7 cellular contexts compared by ENCODE assay signal in the genomic region with DNA sequence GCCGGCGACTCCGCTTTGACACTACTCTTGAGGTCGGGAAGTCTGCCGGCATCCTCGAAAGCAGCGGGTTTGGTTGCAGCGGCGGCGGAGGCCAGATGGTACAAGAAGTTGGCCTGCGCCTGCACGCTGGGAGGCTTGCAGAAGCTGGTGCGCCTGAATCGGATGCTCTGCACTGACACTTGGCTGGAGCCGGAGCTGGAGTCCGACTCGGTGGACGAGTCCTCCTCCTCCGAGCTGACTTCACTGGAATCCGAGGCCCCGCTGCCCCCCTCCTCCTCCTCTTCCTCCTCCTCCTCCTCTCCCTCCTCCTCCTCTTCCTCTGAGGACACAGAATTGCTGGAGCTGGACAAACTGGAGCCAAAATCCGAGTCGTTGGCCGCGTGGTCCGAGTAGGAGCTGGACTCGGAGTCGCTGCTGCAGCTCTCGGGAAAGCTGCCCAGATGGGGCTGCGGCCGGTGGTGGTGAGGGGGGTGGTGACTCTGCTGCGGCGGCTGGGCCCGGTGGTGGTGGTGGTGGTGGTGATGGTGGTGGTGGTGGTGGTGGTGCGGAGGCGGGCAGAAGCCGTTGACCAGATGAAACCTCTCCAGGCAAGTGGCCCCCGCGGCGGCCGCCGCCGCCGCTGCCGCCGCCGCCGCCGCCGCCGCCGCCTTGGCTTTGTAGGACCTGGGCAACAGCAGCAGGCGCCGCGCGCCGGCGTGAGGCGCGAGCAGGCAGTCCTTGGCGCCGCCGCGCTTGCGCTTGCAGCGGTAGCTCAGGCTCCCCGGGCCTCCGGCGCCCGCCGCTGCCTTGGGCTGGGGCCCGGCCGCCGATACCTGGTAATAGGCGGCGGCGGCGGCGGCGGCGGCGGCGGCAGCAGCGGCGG. TPM values are rescaled to one million over a fixed set of nuclear protein-coding genes. Genes with fewer than 3 reads are reported as not detected.
DNase-seq lines count a peak whose midpoint lies in the region; TF ChIP-seq lines count a peak whose summit lies in the region.

No MANE protein-coding gene starts in this region.

- no peaks in the 10 kb centered on the region for H3K36me3 ChIP-seq in H7 (replicated peaks; ENCODE audit: control insufficient read depth, insufficient read depth, low read length)
- H3K36me3 ChIP-seq in mucosa of rectum (ENCODE audit: control insufficient read depth in 2 of 2, insufficient read depth in 2 of 2, low read length in 2 of 2), result no peaks in the 10 kb centered on the region
- no peaks in the 10 kb centered on the region for H3K36me3 ChIP-seq in transverse colon

- TF ChIP-seq POLR2A in erythroblast (IDR thresholded peaks at IDR 0.05; ENCODE audit: low read length) (no peak), transverse colon (IDR thresholded peaks at IDR 0.05) (no peak)

- WGBS in transverse colon (ENCODE audit: low coverage in 1 of 2), 2 donors, result 1% methylated on average over 38 of the region's 85 CpGs; no CpG with 5 or more reads in 1 of the 2 donors

- H3K9me3 ChIP-seq in mucosa of rectum (ENCODE audit: control insufficient read depth in 2 of 2, low read length in 2 of 2), result no peaks in the 10 kb centered on the region
- H3K9me3 ChIP-seq in transverse colon, result no peaks in the 10 kb centered on the region

- peak overlapping the region in 1 of 2 donors; percentile 50 for H3K9ac ChIP-seq in mucosa of rectum (ENCODE audit: low read depth in 1 of 2, low read length in 2 of 2)

- intact Hi-C loops in transverse colon (cut with DNase I; ENCODE audit: low total_unique reads), result no loop called here

- in situ Hi-C loops in transverse colon (cut with MboI; ENCODE audit: low pct_ligation_motif_present in 1 of 4, low pct_unique_long_range_greater_than_20kb in 1 of 4, low sequenced_read_pairs in 3 of 4), result loop anchor here in 1 of 4 donors (25.0 kb wide), 1 partner anchor 796 kb away; a partner anchor contains a TSS

- TF ChIP-seq CTCF in GM12875 (IDR thresholded peaks at IDR 0.05; ENCODE audit: borderline replicate concordance, insufficient read depth, low read depth, low read length) (no peak), LNCaP clone FGC (IDR thresholded peaks at IDR 0.05; ENCODE audit: control insufficient read depth, extremely low read depth, insufficient read depth) (no peak), transverse colon (IDR thresholded peaks at IDR 0.05) (no peak)

- TF ChIP-seq EP300 in transverse colon (IDR thresholded peaks at IDR 0.05; ENCODE audit: low read depth), result no peak

- H3K27me3 ChIP-seq in H7 (ENCODE audit: control insufficient read depth, insufficient read depth, low read length), result peaks cover 37% of the 10 kb centered on the region; the same call in 1 of the 2 replicates
- peaks cover 60 to 70% of the 10 kb centered on the region in 2 donors for H3K27me3 ChIP-seq in mucosa of rectum (ENCODE audit: control insufficient read depth in 2 of 2, insufficient read depth in 2 of 2, low read length in 2 of 2)
- H3K27me3 ChIP-seq in transverse colon, result peaks cover 94% of the 10 kb centered on the region

- H3K4me1 ChIP-seq in mucosa of rectum (ENCODE audit: control insufficient read depth in 2 of 2, insufficient read depth in 2 of 2, low read length in 2 of 2), result peaks cover 0 to 22% of the 10 kb centered on the region in 2 donors
- peaks cover 5 to 59% (median 20%) of the 10 kb centered on the region in 4 donors for H3K4me1 ChIP-seq in transverse colon

- no peak overlapping the region for H3K27ac ChIP-seq in mucosa of rectum (ENCODE audit: low read depth in 2 of 2, low read length in 2 of 2)
- H3K27ac ChIP-seq in transverse colon, result peak overlapping the region; percentile 66 to 85 (median 82)

- DNase-seq in H7, result peak; percentile 73
- peak; percentile 26 for DNase-seq in LNCaP clone FGC (ENCODE audit: low read depth)
- peak; percentile 75 for DNase-seq in activated CD8-positive, alpha-beta memory T cell treated with anti-CD3 and anti-CD28 coated beads for 24 hours
- peak; percentile 75 to 80 for DNase-seq in erythroblast (lab: John Stamatoyannopoulos, UW)
- peak; percentile 53 for DNase-seq in transverse colon

- H3K4me3 ChIP-seq in GM12875 (ENCODE audit: low read depth, low read length) (peak overlapping the region; percentile 54), H7 (ENCODE audit: insufficient read depth, low read depth, low read length) (peak overlapping the region; percentile 55), LNCaP clone FGC (ENCODE audit: low read depth, low read length) (peak overlapping the region; percentile 55), mucosa of rectum (ENCODE audit: low read length in 2 of 2) (peak overlapping the region; percentile 57 to 65), transverse colon (peak overlapping the region; percentile 19 to 63 (median 54))

RNA-seq across cellular contexts. Expression of a gene that starts 9.0 kb away (rescaled TPM):
- total RNA-seq in H7 (2014; rRNA removed; shearing (Covaris generic)), result 10.4 and 15.1 TPM in 2 replicates
- under 1 TPM in 2 of 4 donors, not detected in 2; 0.27 to 0.60 TPM for total RNA-seq in transverse colon

RNA-seq across cellular contexts. Expression of a gene that starts 17.5 kb away (rescaled TPM):
- 47.2 and 59.0 TPM in 2 replicates for total RNA-seq in H7 (2014; rRNA removed; shearing (Covaris generic))
- 10 to 100 TPM; 12.0 to 43.0 (median 28.5) TPM for total RNA-seq in transverse colon

Comparison
In these comparisons a context has a peak if more than half of its experiments do, and no peak if none do; other contexts are left out.
1. DNase-seq: peak in every context shown above with its lines; median percentile 78 in erythroblast; 75 in activated CD8-positive, alpha-beta memory T cell treated with anti-CD3 and anti-CD28 coated beads for 24 hours; 73 in H7; 53 in transverse colon; 26 in LNCaP clone FGC.
2. H3K27ac ChIP-seq: peak in transverse colon (4 of 4); none in mucosa of rectum (0 of 2).
3. Peak in every context shown above with its lines, with median percentiles within 50 percentile points of each other: H3K4me3 ChIP-seq.